ENCODE assay signal across 1 cellular context in the genomic region with DNA sequence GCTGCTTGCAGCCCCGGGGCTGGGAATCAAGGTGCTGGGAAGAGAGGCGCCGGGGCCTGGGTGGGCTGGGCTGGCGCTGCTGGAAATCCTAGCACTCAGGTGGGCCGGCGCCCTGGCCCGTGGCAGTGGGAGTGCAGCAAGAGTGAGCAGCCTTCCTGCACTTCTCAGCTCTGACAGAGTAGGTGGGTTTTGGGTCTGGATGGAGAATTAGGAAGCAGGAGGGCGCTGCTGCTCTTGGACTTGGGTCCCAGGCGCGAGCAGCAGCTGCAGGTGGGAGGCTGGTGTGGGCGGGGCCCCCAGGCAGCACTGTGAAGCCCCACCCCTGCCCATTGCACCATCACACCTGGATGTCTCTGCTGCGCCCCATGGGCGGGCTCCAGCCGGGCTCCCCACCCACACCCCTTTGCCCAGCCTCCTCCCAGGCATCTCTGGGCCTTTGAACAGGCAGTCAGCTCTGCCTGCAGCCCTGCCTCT.
A peak's percentile ranks its signal among the peaks of the same experiment; 100 is the strongest.
TF ChIP-seq lines count a peak whose summit lies in the region.

No MANE protein-coding gene starts in this region.

TF ChIP-seq in HepG2, 621 proteins besides CTCF, POLR2A, EP300 and RAD21 (continued from another document):
- TF ChIP-seq, protein P1, sequence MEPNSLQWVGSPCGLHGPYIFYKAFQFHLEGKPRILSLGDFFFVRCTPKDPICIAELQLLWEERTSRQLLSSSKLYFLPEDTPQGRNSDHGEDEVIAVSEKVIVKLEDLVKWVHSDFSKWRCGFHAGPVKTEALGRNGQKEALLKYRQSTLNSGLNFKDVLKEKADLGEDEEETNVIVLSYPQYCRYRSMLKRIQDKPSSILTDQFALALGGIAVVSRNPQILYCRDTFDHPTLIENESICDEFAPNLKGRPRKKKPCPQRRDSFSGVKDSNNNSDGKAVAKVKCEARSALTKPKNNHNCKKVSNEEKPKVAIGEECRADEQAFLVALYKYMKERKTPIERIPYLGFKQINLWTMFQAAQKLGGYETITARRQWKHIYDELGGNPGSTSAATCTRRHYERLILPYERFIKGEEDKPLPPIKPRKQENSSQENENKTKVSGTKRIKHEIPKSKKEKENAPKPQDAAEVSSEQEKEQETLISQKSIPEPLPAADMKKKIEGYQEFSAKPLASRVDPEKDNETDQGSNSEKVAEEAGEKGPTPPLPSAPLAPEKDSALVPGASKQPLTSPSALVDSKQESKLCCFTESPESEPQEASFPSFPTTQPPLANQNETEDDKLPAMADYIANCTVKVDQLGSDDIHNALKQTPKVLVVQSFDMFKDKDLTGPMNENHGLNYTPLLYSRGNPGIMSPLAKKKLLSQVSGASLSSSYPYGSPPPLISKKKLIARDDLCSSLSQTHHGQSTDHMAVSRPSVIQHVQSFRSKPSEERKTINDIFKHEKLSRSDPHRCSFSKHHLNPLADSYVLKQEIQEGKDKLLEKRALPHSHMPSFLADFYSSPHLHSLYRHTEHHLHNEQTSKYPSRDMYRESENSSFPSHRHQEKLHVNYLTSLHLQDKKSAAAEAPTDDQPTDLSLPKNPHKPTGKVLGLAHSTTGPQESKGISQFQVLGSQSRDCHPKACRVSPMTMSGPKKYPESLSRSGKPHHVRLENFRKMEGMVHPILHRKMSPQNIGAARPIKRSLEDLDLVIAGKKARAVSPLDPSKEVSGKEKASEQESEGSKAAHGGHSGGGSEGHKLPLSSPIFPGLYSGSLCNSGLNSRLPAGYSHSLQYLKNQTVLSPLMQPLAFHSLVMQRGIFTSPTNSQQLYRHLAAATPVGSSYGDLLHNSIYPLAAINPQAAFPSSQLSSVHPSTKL (CRISPR knock-in tag; IDR thresholded peaks at IDR 0.05) = no peak
- TF ChIP-seq RBM22 (optimal IDR thresholded peaks at IDR 0.05; ENCODE audit: low read length) = peak; percentile 74
- TF ChIP-seq AHR (CRISPR knock-in tag; IDR thresholded peaks at IDR 0.05) = no peak
- TF ChIP-seq RXRB (CRISPR knock-in tag; IDR thresholded peaks at IDR 0.05; ENCODE audit: borderline replicate concordance) = no peak
- TF ChIP-seq MEF2D (CRISPR knock-in tag; IDR thresholded peaks at IDR 0.05) = no peak
- no peak for TF ChIP-seq ZNF460 (CRISPR knock-in tag; IDR thresholded peaks at IDR 0.05; ENCODE audit: borderline replicate concordance)
- TF ChIP-seq ZNF326 (CRISPR knock-in tag; IDR thresholded peaks at IDR 0.05; ENCODE audit: borderline replicate concordance) = no peak
- TF ChIP-seq, protein P2, sequence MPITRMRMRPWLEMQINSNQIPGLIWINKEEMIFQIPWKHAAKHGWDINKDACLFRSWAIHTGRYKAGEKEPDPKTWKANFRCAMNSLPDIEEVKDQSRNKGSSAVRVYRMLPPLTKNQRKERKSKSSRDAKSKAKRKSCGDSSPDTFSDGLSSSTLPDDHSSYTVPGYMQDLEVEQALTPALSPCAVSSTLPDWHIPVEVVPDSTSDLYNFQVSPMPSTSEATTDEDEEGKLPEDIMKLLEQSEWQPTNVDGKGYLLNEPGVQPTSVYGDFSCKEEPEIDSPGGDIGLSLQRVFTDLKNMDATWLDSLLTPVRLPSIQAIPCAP (CRISPR knock-in tag; IDR thresholded peaks at IDR 0.05; ENCODE audit: low read depth) = no peak
- no peak for TF ChIP-seq NFYB (CRISPR knock-in tag; IDR thresholded peaks at IDR 0.05)
- no peak for TF ChIP-seq KAT7 (CRISPR knock-in tag; IDR thresholded peaks at IDR 0.05; ENCODE audit: borderline replicate concordance)
- TF ChIP-seq ATF7-NPFF (CRISPR knock-in tag; IDR thresholded peaks at IDR 0.05; ENCODE audit: low read depth) = no peak
- TF ChIP-seq PHF5A (CRISPR knock-in tag; IDR thresholded peaks at IDR 0.05; ENCODE audit: low read depth, unreplicated experiment) = no peak
- TF ChIP-seq ZSCAN12 (CRISPR knock-in tag; IDR thresholded peaks at IDR 0.05) = no peak
- TF ChIP-seq NR2C2 (CRISPR knock-in tag; IDR thresholded peaks at IDR 0.05; ENCODE audit: borderline replicate concordance) = no peak
- no peak for TF ChIP-seq CENPT (CRISPR knock-in tag; IDR thresholded peaks at IDR 0.05; ENCODE audit: low read depth)
- TF ChIP-seq, protein P3, sequence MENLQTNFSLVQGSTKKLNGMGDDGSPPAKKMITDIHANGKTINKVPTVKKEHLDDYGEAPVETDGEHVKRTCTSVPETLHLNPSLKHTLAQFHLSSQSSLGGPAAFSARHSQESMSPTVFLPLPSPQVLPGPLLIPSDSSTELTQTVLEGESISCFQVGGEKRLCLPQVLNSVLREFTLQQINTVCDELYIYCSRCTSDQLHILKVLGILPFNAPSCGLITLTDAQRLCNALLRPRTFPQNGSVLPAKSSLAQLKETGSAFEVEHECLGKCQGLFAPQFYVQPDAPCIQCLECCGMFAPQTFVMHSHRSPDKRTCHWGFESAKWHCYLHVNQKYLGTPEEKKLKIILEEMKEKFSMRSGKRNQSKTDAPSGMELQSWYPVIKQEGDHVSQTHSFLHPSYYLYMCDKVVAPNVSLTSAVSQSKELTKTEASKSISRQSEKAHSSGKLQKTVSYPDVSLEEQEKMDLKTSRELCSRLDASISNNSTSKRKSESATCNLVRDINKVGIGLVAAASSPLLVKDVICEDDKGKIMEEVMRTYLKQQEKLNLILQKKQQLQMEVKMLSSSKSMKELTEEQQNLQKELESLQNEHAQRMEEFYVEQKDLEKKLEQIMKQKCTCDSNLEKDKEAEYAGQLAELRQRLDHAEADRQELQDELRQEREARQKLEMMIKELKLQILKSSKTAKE (CRISPR knock-in tag; IDR thresholded peaks at IDR 0.05; ENCODE audit: borderline replicate concordance) = no peak
- TF ChIP-seq ZFP62 (CRISPR knock-in tag; IDR thresholded peaks at IDR 0.05) = no peak
- TF ChIP-seq, protein P4, sequence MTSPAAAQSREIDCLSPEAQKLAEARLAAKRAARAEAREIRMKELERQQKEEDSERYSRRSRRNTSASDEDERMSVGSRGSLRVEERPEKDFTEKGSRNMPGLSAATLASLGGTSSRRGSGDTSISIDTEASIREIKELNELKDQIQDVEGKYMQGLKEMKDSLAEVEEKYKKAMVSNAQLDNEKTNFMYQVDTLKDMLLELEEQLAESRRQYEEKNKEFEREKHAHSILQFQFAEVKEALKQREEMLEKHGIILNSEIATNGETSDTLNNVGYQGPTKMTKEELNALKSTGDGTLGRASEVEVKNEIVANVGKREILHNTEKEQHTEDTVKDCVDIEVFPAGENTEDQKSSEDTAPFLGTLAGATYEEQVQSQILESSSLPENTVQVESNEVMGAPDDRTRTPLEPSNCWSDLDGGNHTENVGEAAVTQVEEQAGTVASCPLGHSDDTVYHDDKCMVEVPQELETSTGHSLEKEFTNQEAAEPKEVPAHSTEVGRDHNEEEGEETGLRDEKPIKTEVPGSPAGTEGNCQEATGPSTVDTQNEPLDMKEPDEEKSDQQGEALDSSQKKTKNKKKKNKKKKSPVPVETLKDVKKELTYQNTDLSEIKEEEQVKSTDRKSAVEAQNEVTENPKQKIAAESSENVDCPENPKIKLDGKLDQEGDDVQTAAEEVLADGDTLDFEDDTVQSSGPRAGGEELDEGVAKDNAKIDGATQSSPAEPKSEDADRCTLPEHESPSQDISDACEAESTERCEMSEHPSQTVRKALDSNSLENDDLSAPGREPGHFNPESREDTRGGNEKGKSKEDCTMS (CRISPR knock-in tag; conservative IDR thresholded peaks at IDR 0.05) = no peak
- no peak for TF ChIP-seq ZNF776 (CRISPR knock-in tag; IDR thresholded peaks at IDR 0.05)
- no peak for TF ChIP-seq ZC3H13 (CRISPR knock-in tag; IDR thresholded peaks at IDR 0.05)
- TF ChIP-seq AGO1 (IDR thresholded peaks at IDR 0.05; ENCODE audit: low read depth, low read length, poor library complexity, severe bottlenecking) = no peak
- TF ChIP-seq, protein P5, sequence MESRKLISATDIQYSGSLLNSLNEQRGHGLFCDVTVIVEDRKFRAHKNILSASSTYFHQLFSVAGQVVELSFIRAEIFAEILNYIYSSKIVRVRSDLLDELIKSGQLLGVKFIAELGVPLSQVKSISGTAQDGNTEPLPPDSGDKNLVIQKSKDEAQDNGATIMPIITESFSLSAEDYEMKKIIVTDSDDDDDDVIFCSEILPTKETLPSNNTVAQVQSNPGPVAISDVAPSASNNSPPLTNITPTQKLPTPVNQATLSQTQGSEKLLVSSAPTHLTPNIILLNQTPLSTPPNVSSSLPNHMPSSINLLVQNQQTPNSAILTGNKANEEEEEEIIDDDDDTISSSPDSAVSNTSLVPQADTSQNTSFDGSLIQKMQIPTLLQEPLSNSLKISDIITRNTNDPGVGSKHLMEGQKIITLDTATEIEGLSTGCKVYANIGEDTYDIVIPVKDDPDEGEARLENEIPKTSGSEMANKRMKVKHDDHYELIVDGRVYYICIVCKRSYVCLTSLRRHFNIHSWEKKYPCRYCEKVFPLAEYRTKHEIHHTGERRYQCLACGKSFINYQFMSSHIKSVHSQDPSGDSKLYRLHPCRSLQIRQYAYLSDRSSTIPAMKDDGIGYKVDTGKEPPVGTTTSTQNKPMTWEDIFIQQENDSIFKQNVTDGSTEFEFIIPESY (CRISPR knock-in tag; IDR thresholded peaks at IDR 0.05) = peak; percentile 97
